8 cellular contexts compared by ENCODE assay signal in the genomic region with DNA sequence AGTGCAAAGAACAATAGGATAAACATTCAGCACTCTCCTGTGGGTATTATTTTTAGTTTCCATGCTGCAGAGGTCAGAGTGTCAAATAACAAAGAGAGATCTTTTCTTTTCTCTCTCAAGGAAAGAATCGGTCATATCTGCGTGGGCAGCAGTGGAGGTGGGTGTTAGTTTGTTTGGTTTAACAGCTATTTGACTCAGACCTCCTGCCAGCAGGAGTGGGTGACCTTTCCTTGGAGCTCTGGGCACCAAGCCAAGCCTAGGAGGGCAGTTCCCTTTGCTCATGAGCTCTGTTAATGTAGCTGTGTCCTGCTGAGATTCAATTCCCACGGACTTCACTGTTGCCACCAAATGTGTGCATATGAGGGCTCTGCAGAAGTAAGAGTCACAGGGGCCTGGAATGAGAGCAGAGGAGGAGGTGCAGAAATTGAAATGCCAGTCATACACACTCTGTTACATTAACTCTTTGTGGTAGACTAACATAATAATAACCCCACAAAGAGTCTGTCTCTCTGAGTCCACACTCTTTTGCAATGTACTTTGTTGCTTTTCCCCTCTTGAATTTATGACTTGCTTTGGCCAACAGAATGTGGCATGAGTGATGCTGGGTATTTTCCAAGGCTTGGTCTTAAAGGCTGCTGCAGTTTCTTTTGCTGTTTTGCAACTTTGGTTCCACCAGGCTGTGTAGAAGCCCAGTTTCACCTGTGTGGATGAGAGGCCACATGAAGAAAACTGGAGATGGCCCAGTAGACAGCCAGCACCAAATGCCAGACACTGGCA.
A peak's percentile ranks its signal among the peaks of the same experiment; 100 is the strongest.
DNase-seq lines count a peak whose midpoint lies in the region; ATAC-seq, FAIRE-seq and TF ChIP-seq lines count a peak whose summit lies in the region.

No MANE protein-coding gene starts in this region.

- peaks cover 83% of the 10 kb centered on the region for H3K36me3 Mint-ChIP-seq in nephron (ENCODE audit: low read depth)

- 2 to 4% methylated on average over 3 of the region's 3 CpGs for WGBS in aorta, 2 donors
- WGBS in esophagus muscularis mucosa = 23% methylated on average over 3 of the region's 3 CpGs

- peaks cover 7% of the 10 kb centered on the region for H3K27me3 Mint-ChIP-seq in nephron (ENCODE audit: low read depth)

- H3K36me3 ChIP-seq in aorta (ENCODE audit: control insufficient read depth in 1 of 2, insufficient read depth in 2 of 2, low read length in 1 of 2) (no peaks in the 10 kb centered on the region), esophagus muscularis mucosa (peaks cover 0 to 12% (median 3%) of the 10 kb centered on the region in 4 donors)

- FAIRE-seq in GM12891 (lab: Jason Lieb, UNC) = peak; percentile 51

- H3K4me1 ChIP-seq in aorta (ENCODE audit: control insufficient read depth in 1 of 2, insufficient read depth in 2 of 2, low read length in 2 of 2) (peaks cover 0 to 3% of the 10 kb centered on the region in 2 donors), esophagus muscularis mucosa (peaks cover 9 to 28% (median 18%) of the 10 kb centered on the region in 4 donors)

- H3K27ac ChIP-seq in aorta (ENCODE audit: low read depth in 1 of 2, low read length in 2 of 2) (no peak overlapping the region), esophagus muscularis mucosa (replicated peaks in 1 of 4) (no peak overlapping the region)

- peaks cover 51% of the 10 kb centered on the region for H3K4me1 Mint-ChIP-seq in nephron

- no peak for TF ChIP-seq CTCF in astrocyte of the spinal cord (IDR thresholded peaks at IDR 0.05; ENCODE audit: low read depth, low read length)
- TF ChIP-seq CTCF in nephron (IDR thresholded peaks at IDR 0.05; ENCODE audit: unreplicated experiment in 3 of 3) = no peak
- no peak for TF ChIP-seq CTCF in esophagus muscularis mucosa (IDR thresholded peaks at IDR 0.05)

- no peaks in the 10 kb centered on the region for H3K9me3 ChIP-seq in aorta (ENCODE audit: control insufficient read depth, low read length)
- H3K9me3 ChIP-seq in esophagus muscularis mucosa = no peaks in the 10 kb centered on the region

- H3K9me3 Mint-ChIP-seq in nephron = no peaks in the 10 kb centered on the region

- intact Hi-C loops in aorta (cut with DNase I) (no loop called here), esophagus muscularis mucosa (cut with DNase I) (no loop called here)

- H3K4me3 ChIP-seq in astrocyte of the spinal cord (ENCODE audit: low read depth, low read length) (no peak overlapping the region), aorta (ENCODE audit: low read length in 2 of 2) (no peak overlapping the region), esophagus muscularis mucosa (no peak overlapping the region)

- peak overlapping the region; percentile 4 to 40 (median 19) for H3K27ac Mint-ChIP-seq in nephron

- TF ChIP-seq POLR2A in GM12891 (IDR thresholded peaks at IDR 0.05; ENCODE audit: low read depth, low read length) (no peak), esophagus muscularis mucosa (IDR thresholded peaks at IDR 0.05; ENCODE audit: low read depth) (no peak)

- no peak for DNase-seq in GM12891 (ENCODE audit: insufficient read length, low spot score)
- DNase-seq in NCI-H345 (lab: John Stamatoyannopoulos, UW) = peak; percentile 59
- DNase-seq in astrocyte of the spinal cord (ENCODE audit: low read depth, low spot score) = peak; percentile 92
- DNase-seq in aorta = peak; percentile 79 to 81
- no peak for DNase-seq in NCI-H526 (lab: John Stamatoyannopoulos, UW)
- DNase-seq in NCI-H1694 (lab: John Stamatoyannopoulos, UW) = no peak
- no peak for DNase-seq in esophagus muscularis mucosa (ENCODE audit: extremely low spot score)

- in situ Hi-C loops in astrocyte of the spinal cord (cut with HindIII; ENCODE audit: low sequenced_read_pairs) = no loop called here

- TF ChIP-seq EP300 in esophagus muscularis mucosa (IDR thresholded peaks at IDR 0.05) = no peak

- peak; percentile 33 for ATAC-seq in aorta (ENCODE audit: low FRiP score)

- H3K27me3 ChIP-seq in aorta (ENCODE audit: control insufficient read depth in 1 of 2, insufficient read depth in 2 of 2, low read length in 1 of 2) = no peaks in the 10 kb centered on the region
- no peaks in the 10 kb centered on the region for H3K27me3 ChIP-seq in esophagus muscularis mucosa

- no peak overlapping the region for H3K4me3 Mint-ChIP-seq in nephron

TF ChIP-seq in GM12891, 5 proteins besides CTCF, POLR2A, EP300 and RAD21:
- TF ChIP-seq POLR2AphosphoS5 (IDR thresholded peaks at IDR 0.05; ENCODE audit: low read depth, low read length) = no peak
- no peak for TF ChIP-seq TAF1 (IDR thresholded peaks at IDR 0.05; ENCODE audit: low read depth, low read length)
- no peak for TF ChIP-seq POU2F2 (IDR thresholded peaks at IDR 0.05; ENCODE audit: low read depth, low read length)
- no peak for TF ChIP-seq SPI1 (IDR thresholded peaks at IDR 0.05; ENCODE audit: low read depth, low read length)
- TF ChIP-seq PAX5 (IDR thresholded peaks at IDR 0.05; ENCODE audit: insufficient read depth, low read length, severe bottlenecking) = no peak

Comparison
In these comparisons a context has a peak if more than half of its experiments do, and no peak if none do; other contexts are left out.
1. DNase-seq: peak in NCI-H345 (single experiment), astrocyte of the spinal cord (single experiment) and aorta (2 of 2); none in GM12891 (single experiment), NCI-H526 (0 of 2), NCI-H1694 (single experiment) and esophagus muscularis mucosa (single experiment).